Comparison of ENCODE assay signal across 15 cellular contexts in genomic region chr9:37066139-37066725, GRCh38. TPM values are rescaled to one million over a fixed set of nuclear protein-coding genes. Genes with fewer than 3 reads are reported as not detected.
DNase-seq lines count a peak whose midpoint lies in the region; ATAC-seq and TF ChIP-seq lines count a peak whose summit lies in the region.
"Had no signal": no experiment of that assay in that cellular context is flagged by ENCODE, and none has a peak within 500 bp of the region (broad histone marks: within the 10 kb centered on the region; RNA-seq: fewer than 3 reads in every experiment).

No MANE protein-coding gene starts in this region.

- H3K27ac ChIP-seq in OCI-LY1 (ENCODE audit: low read depth, low read length, poor library complexity, severe bottlenecking) = peak overlapping the region; percentile 93
- H3K27ac ChIP-seq: psoas muscle had no signal

- H3K4me1 ChIP-seq in OCI-LY1 (ENCODE audit: insufficient read depth, low read length, severe bottlenecking) = peaks cover 43% of the 10 kb centered on the region
- H3K4me1 ChIP-seq: psoas muscle had no signal

- intact Hi-C loops in natural killer cell (cut with micrococcal nuclease) = no loop called here

- CTCF ChIA-PET in GM10248 (lab: Yijun Ruan, JAX) = interaction anchor here (1.3 to 1.6 kb wide), 2 partner anchors 15 to 29 kb away, joined by 3 read pairs; no protein-coding TSS in a partner anchor

- peak overlapping the region; percentile 64 for H3K4me2 ChIP-seq in OCI-LY1 (ENCODE audit: low read length)

- H3K9me2 ChIP-seq in OCI-LY1 (ENCODE audit: low read depth, low read length) = no peaks in the 10 kb centered on the region

- POLR2A ChIA-PET in GM10248 (lab: Yijun Ruan, JAX) = no interaction called here

- no peaks in the 10 kb centered on the region for H3K79me2 ChIP-seq in OCI-LY1 (ENCODE audit: insufficient read depth, low read length)

- no peak overlapping the region for H2AFZ ChIP-seq in OCI-LY1 (ENCODE audit: low read length)

- no peak overlapping the region for H3K27ac Mint-ChIP-seq in natural killer cell
- H3K27ac Mint-ChIP-seq: dendritic cell treated with granulocyte-macrophage colony-stimulating factor and Interleukin-4, amounts not matched to agents 40 ng/mL and 50 ng/mL, for 4 days had no signal

- H3K4me3 ChIP-seq in OCI-LY1 (ENCODE audit: low read depth, low read length, poor library complexity, severe bottlenecking) = peak overlapping the region; percentile 34
- H3K4me3 ChIP-seq: psoas muscle had no signal

- no peaks in the 10 kb centered on the region for H4K20me1 ChIP-seq in OCI-LY1 (ENCODE audit: insufficient read depth, low read length)

- no peaks in the 10 kb centered on the region for H3F3A ChIP-seq in OCI-LY1 (ENCODE audit: insufficient read depth, low read length)

- H3K9me3 Mint-ChIP-seq in natural killer cell = no peaks in the 10 kb centered on the region
- H3K9me3 Mint-ChIP-seq: dendritic cell treated with granulocyte-macrophage colony-stimulating factor and Interleukin-4, amounts not matched to agents 40 ng/mL and 50 ng/mL, for 4 days had no signal

- ATAC-seq in GM19351 (IDR thresholded peaks at IDR 0.05; ENCODE audit: unreplicated experiment) (peak; percentile 90), HG02885 (IDR thresholded peaks at IDR 0.05; ENCODE audit: poor library complexity, unreplicated experiment) (peak; percentile 75), natural killer cell (no peak)
- ATAC-seq: psoas muscle had no signal

- peak; percentile 26 for DNase-seq in GM10248 (ENCODE audit: extremely low spot score)
- DNase-seq in natural killer cell = no peak
- no peak for DNase-seq in SKM-1 treated with dmso at 0.1 percent for 144 hours (lab: John Stamatoyannopoulos, UW; ENCODE audit: unreplicated experiment)
- no peak for DNase-seq in SIG-M5 treated with dmso at 0.1 percent for 504 hours (lab: John Stamatoyannopoulos, UW; ENCODE audit: unreplicated experiment)
- no peak for DNase-seq in HuH-7 (ENCODE audit: low spot score)
- DNase-seq: activated T-cell treated with anti-CD3 and anti-CD28 coated beads for 4 hours, amniotic stem cell, NCI-H1436 treated with DMSO at 0.1 percent for 48 hours, NCI-H526, psoas muscle had no signal

- peaks cover 3% of the 10 kb centered on the region; the same call in 1 of the 2 replicates for H3K9me3 ChIP-seq in OCI-LY1 (ENCODE audit: low read length)
- H3K9me3 ChIP-seq: psoas muscle had no signal

- no peak overlapping the region for H3K4me3 Mint-ChIP-seq in natural killer cell
- H3K4me3 Mint-ChIP-seq: dendritic cell treated with granulocyte-macrophage colony-stimulating factor and Interleukin-4, amounts not matched to agents 40 ng/mL and 50 ng/mL, for 4 days had no signal

- TF ChIP-seq CTCF in GM10248 (IDR thresholded peaks at IDR 0.05; ENCODE audit: control extremely low read depth, extremely low read depth, low read depth, missing control alignments) = no peak
- no peak for TF ChIP-seq CTCF in OCI-LY1 (IDR thresholded peaks at IDR 0.05; ENCODE audit: low read length)
- no peak for TF ChIP-seq CTCF in natural killer cell (IDR thresholded peaks at IDR 0.05)

- no peaks in the 10 kb centered on the region for H3K36me3 ChIP-seq in OCI-LY1 (ENCODE audit: insufficient read depth, low read length)

- no peaks in the 10 kb centered on the region for H3K36me3 Mint-ChIP-seq in natural killer cell

- no peaks in the 10 kb centered on the region for H3K4me1 Mint-ChIP-seq in natural killer cell

- H3K9ac ChIP-seq in OCI-LY1 (ENCODE audit: low read length) = peak overlapping the region; percentile 31; the same call in 1 of the 2 replicates

- no peaks in the 10 kb centered on the region for H3K27me3 ChIP-seq in OCI-LY1 (ENCODE audit: insufficient read depth, low read length)

- peaks cover 35 to 45% of the 10 kb centered on the region in 2 donors for H3K27me3 Mint-ChIP-seq in natural killer cell (ENCODE audit: low read depth in 2 of 2)

RNA-seq across cellular contexts. Expression of gene PAX5, which starts 32.2 kb away (rescaled TPM):
- 1 to 10 TPM; 1.3 to 2.1 (median 2.0) TPM for total RNA-seq in natural killer cell
- total RNA-seq: SK-MEL-5 had no signal

RNA-seq across cellular contexts. Expression of gene ZCCHC7, which starts 54.1 kb away (rescaled TPM):
- 10 to 100 TPM; 42.4 to 43.2 (median 42.8) TPM for total RNA-seq in natural killer cell

Comparison
In these comparisons a context has a peak if more than half of its experiments do, and no peak if none do; other contexts are left out.
1. ATAC-seq: peak in GM19351 (single experiment) and HG02885 (single experiment); none in natural killer cell (0 of 3).